ENCODE assay signal across 22 cellular contexts in genomic region chr2:217798191-217798590, GRCh38.
DNase-seq lines count a peak whose midpoint lies in the region; ATAC-seq and TF ChIP-seq lines count a peak whose summit lies in the region.
"Had no signal": no experiment of that assay in that cellular context is flagged by ENCODE, and none has a peak within 500 bp of the region (broad histone marks: within the 10 kb centered on the region; RNA-seq: fewer than 3 reads in every experiment).

No MANE protein-coding gene starts in this region.

- 89 to 97% (median 91%) methylated on average over 7 of the region's 7 CpGs for WGBS in heart left ventricle, 4 donors
- 95% methylated on average over 7 of the region's 7 CpGs for WGBS in lung, 2 donors

- peak overlapping the region in 7 of 12 donors; percentile 10 to 77 (median 39) for H3K27ac ChIP-seq in heart left ventricle
- no peak overlapping the region for H3K27ac ChIP-seq in lung (ENCODE audit: low read depth in 1 of 2, low read length in 1 of 2)
- H3K27ac ChIP-seq in thoracic aorta, result peak overlapping the region; percentile 45 to 60
- no peak overlapping the region for H3K27ac ChIP-seq in osteoblast (ENCODE audit: low read depth, low read length)
- H3K27ac ChIP-seq: cardiac muscle cell, SK-N-MC had no signal

- intact Hi-C loops in heart left ventricle (cut with DNase I) (no loop called here), left ventricle myocardium superior (cut with micrococcal nuclease) (no loop called here)

- peak in 1 of 5 donors; percentile 20 for DNase-seq in heart left ventricle
- DNase-seq in left ventricle myocardium superior, result no peak
- DNase-seq in amniotic epithelial cell (ENCODE audit: low read depth), result peak; percentile 20
- peak; percentile 15 for DNase-seq in lung (ENCODE audit: low spot score)
- DNase-seq in thoracic aorta (ENCODE audit: low spot score), result no peak
- DNase-seq in CD1c-positive myeloid dendritic cell (ENCODE audit: extremely low spot score), result no peak
- no peak for DNase-seq in osteoblast (ENCODE audit: insufficient read length, low spot score, missing footprints)
- DNase-seq in amniotic stem cell (lab: John Stamatoyannopoulos, UW), result no peak
- DNase-seq: activated CD4-positive, alpha-beta T cell treated with anti-CD3 and anti-CD28 coated beads, Interleukin-2, amount 10 ng/mL, durations not matched to agents 7 days and 5 days; cortex of kidney; effector memory CD4-positive, alpha-beta T cell; Karpas-422; mucosa of descending colon; NCI-H2081 treated with DMSO at 0.1 percent for 48 hours; NCI-H2227 treated with DMSO at 0.1 percent for 48 hours; NK-92 treated with Interleukin-12 subunit alpha and Interleukin-12 subunit beta, amount 100 ng/mL, for 24 hours; stimulated activated naive CD4-positive, alpha-beta T cell had no signal

- H3K4me1 ChIP-seq in heart left ventricle, result peaks cover 3 to 94% (median 48%) of the 10 kb centered on the region in 12 donors
- peaks cover 0 to 7% of the 10 kb centered on the region in 2 donors for H3K4me1 ChIP-seq in lung (ENCODE audit: control insufficient read depth in 2 of 2, insufficient read depth in 2 of 2, low read length in 2 of 2)
- peaks cover 0 to 44% of the 10 kb centered on the region in 2 donors for H3K4me1 ChIP-seq in thoracic aorta (ENCODE audit: control insufficient read depth in 1 of 2, low read depth in 2 of 2)
- peaks cover under 1% of the 10 kb centered on the region for H3K4me1 ChIP-seq in osteoblast (ENCODE audit: insufficient read depth, low read length)

- H3K36me3 ChIP-seq in heart left ventricle (peaks cover 0 to 46% (median 41%) of the 10 kb centered on the region in 9 donors), lung (ENCODE audit: control insufficient read depth in 2 of 2, insufficient read depth in 2 of 2, low read length in 2 of 2) (peaks cover 10 to 21% of the 10 kb centered on the region in 2 donors), thoracic aorta (peaks cover 41% of the 10 kb centered on the region), osteoblast (ENCODE audit: insufficient read depth, low read length) (peaks cover 51% of the 10 kb centered on the region)
- H3K36me3 ChIP-seq: cardiac muscle cell had no signal

- no peak overlapping the region for H2AFZ ChIP-seq in osteoblast (ENCODE audit: low read length)

- H3K27me3 ChIP-seq in heart left ventricle (no peaks in the 10 kb centered on the region), lung (ENCODE audit: control insufficient read depth, insufficient read depth) (no peaks in the 10 kb centered on the region), thoracic aorta (replicated peaks; ENCODE audit: insufficient read depth) (no peaks in the 10 kb centered on the region), osteoblast (ENCODE audit: insufficient read depth, low read length) (no peaks in the 10 kb centered on the region)
- H3K27me3 ChIP-seq: cardiac muscle cell had no signal

- peaks cover 4% of the 10 kb centered on the region for H4K20me1 ChIP-seq in osteoblast (ENCODE audit: insufficient read depth, low read length)

- TF ChIP-seq POLR2A in heart left ventricle (IDR thresholded peaks at IDR 0.05), result no peak

- no peak for TF ChIP-seq CTCF in heart left ventricle (IDR thresholded peaks at IDR 0.05)
- no peak for TF ChIP-seq CTCF in lung (IDR thresholded peaks at IDR 0.05; ENCODE audit: control extremely low read depth, extremely low read depth)
- no peak for TF ChIP-seq CTCF in thoracic aorta (IDR thresholded peaks at IDR 0.05)
- no peak for TF ChIP-seq CTCF in osteoblast (IDR thresholded peaks at IDR 0.05; ENCODE audit: extremely low read depth, low read depth, low read length)

- H3K4me3 ChIP-seq in heart left ventricle (no peak overlapping the region), lung (no peak overlapping the region), thoracic aorta (no peak overlapping the region), osteoblast (ENCODE audit: insufficient read depth, low read length) (no peak overlapping the region)
- H3K4me3 ChIP-seq: cardiac muscle cell, mucosa of descending colon, SK-N-MC, smooth muscle cell had no signal

- H3K9me3 ChIP-seq in heart left ventricle, result no peaks in the 10 kb centered on the region
- H3K9me3 ChIP-seq in lung (ENCODE audit: control insufficient read depth in 2 of 2, insufficient read depth in 1 of 2, low read length in 1 of 2), result no peaks in the 10 kb centered on the region
- no peaks in the 10 kb centered on the region for H3K9me3 ChIP-seq in thoracic aorta
- H3K9me3 ChIP-seq in osteoblast (ENCODE audit: low read depth, low read length), result no peaks in the 10 kb centered on the region
- H3K9me3 ChIP-seq: mucosa of descending colon had no signal

- no peaks in the 10 kb centered on the region for H3K79me2 ChIP-seq in osteoblast (ENCODE audit: insufficient read depth, low read length)

- no peak for ATAC-seq in heart left ventricle
- no peak for ATAC-seq in left ventricle myocardium superior
- no peak for ATAC-seq in lung (ENCODE audit: insufficient read depth, low FRiP score)
- ATAC-seq in thoracic aorta (ENCODE audit: insufficient number of reproducible peaks, low FRiP score, low read depth), result no peak
- ATAC-seq: HCT116, WTC11 had no signal

- H3K4me2 ChIP-seq in osteoblast (ENCODE audit: insufficient read depth, low read length), result no peak overlapping the region
- H3K4me2 ChIP-seq: smooth muscle cell had no signal

Comparison
In these comparisons a context has a peak if more than half of its experiments do, and no peak if none do; other contexts are left out.
1. DNase-seq: peak in amniotic epithelial cell (single experiment) and lung (single experiment); none in left ventricle myocardium superior (single experiment), thoracic aorta (single experiment), CD1c-positive myeloid dendritic cell (single experiment), osteoblast (single experiment) and amniotic stem cell (single experiment).
2. H3K27ac ChIP-seq: peak in heart left ventricle (7 of 12) and thoracic aorta (2 of 2); none in lung (0 of 2) and osteoblast (single experiment).